In the genomic region with DNA sequence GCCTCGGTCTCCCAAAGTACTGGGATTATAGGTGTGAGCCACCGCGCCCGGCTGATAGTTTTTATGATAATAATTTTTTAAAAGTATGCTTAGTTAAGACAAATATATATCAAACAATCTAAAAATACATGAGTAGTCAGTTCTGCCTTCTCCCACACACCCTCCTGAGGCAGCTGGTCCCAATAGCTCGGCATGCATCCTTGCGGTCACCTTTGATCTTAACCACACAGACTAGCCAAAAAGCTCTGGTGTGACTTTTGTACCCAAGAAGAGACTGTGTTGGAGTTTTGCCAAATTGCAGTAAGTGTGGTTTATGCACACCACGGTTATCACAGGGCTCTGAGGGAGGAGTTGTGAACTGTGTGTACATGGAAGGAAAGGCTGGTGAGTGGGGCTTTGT, we compare ENCODE assay signal across 13 cellular contexts. TPM values are rescaled to one million over a fixed set of nuclear protein-coding genes. Genes with fewer than 3 reads are reported as not detected.
DNase-seq lines count a peak whose midpoint lies in the region; ATAC-seq, FAIRE-seq and TF ChIP-seq lines count a peak whose summit lies in the region.
"Had no signal": no experiment of that assay in that cellular context is flagged by ENCODE, and none has a peak within 500 bp of the region (broad histone marks: within the 10 kb centered on the region; RNA-seq: fewer than 3 reads in every experiment).

No MANE protein-coding gene starts in this region.

- H3K9me3 ChIP-seq in HepG2 (ENCODE audit: low read length): no peaks in the 10 kb centered on the region

- H3K79me2 ChIP-seq in HepG2 (ENCODE audit: insufficient read depth, low read length): no peaks in the 10 kb centered on the region

- no peak overlapping the region for H3K9ac ChIP-seq in HepG2 (ENCODE audit: insufficient read depth, low read depth, low read length)

- WGBS in HepG2 (ENCODE audit: low lambda C conversion rate): 6% methylated on average over 7 of the region's 7 CpGs

- peaks cover 49% of the 10 kb centered on the region for H3K4me1 ChIP-seq in HepG2 (ENCODE audit: insufficient read depth, low read length)

- TF ChIP-seq CTCF in HepG2 (CRISPR knock-in tag; IDR thresholded peaks at IDR 0.05): no peak

- CTCF ChIA-PET in HepG2 (lab: Yijun Ruan, JAX; ENCODE audit: low intra/inter-chr PET ratio, low total read pairs): interaction anchor here (0.7 kb wide), 1 partner anchor 56 kb away, joined by 3 read pairs; no protein-coding TSS in a partner anchor

- intact Hi-C loops in HepG2 (cut with micrococcal nuclease; ENCODE audit: unreplicated experiment): loop anchor here (1.0 to 10.0 kb wide), 2 partner anchors 43 to 60 kb away; partner anchors contain the start of gene CAVIN1

- BruUV-seq in HepG2 (replicated peaks; lab: Mats Ljungman, UMichigan): no TSS peak

- TF ChIP-seq EP300 in HepG2 (IDR thresholded peaks at IDR 0.05; ENCODE audit: low read depth in 2 of 2, low read length in 2 of 2): peak; percentile 6 to 88; a peak in 2 of 4 replicates
- peak; percentile 64; the same call in 1 of the 2 replicates for TF ChIP-seq EP300 in HepG2 (CRISPR knock-in tag; IDR thresholded peaks at IDR 0.05; ENCODE audit: borderline replicate concordance)

- no peak overlapping the region for H3K4me3 ChIP-seq in HepG2 (replicated peaks in 1 of 3; ENCODE audit: insufficient read depth in 1 of 3, low read depth in 2 of 3, low read length in 3 of 3)

- in situ Hi-C loops in HepG2 (cut with HindIII; ENCODE audit: extremely low pct_ligation_motif_present, low pct_unique_long_range_greater_than_20kb): no loop called here

- DNase-seq in RPMI7951 (ENCODE audit: low read depth) (peak; percentile 44), activated T-cell treated with anti-CD3 and anti-CD28 coated beads for 4 hours (peak; percentile 36), HepG2 (ENCODE audit: low spot score) (peak; percentile 99), amygdala (lab: John Stamatoyannopoulos, UW) (no peak), RPMI8226 (no peak)
- peak; percentile 23 to 54 for DNase-seq in stimulated activated CD8-positive, alpha-beta memory T cell treated with anti-CD3 and anti-CD28 coated beads, Interleukin-4, amount 100 ng/mL, for 4 hours (ENCODE audit: low read depth in 2 of 2, low spot score in 1 of 2)
- DNase-seq: HFFc6, NCI-H1694, occipital lobe had no signal

- peak; percentile 99 for FAIRE-seq in HepG2 (lab: Jason Lieb, UNC)
- FAIRE-seq: frontal cortex had no signal

- POLR2A ChIA-PET in HepG2 (lab: Yijun Ruan, JAX): interaction anchor here (0.6 to 3.3 kb wide), 8 partner anchors 25 to 62 kb away, joined by 3 to 10 read pairs (median 3); partner anchors contain the start of genes CAVIN1 and NAGLU

- H2AFZ ChIP-seq in HepG2 (ENCODE audit: low read length): no peak overlapping the region

- peak overlapping the region; percentile 54 for H3K4me2 ChIP-seq in HepG2 (ENCODE audit: low read depth, low read length)

- TF ChIP-seq RAD21 in HepG2 (CRISPR knock-in tag; IDR thresholded peaks at IDR 0.05): peak; percentile 29; the same call in 1 of the 2 replicates

- peaks cover 39 to 76% of the 10 kb centered on the region in 2 experiments for H3K36me3 ChIP-seq in HepG2 (replicated peaks in 1 of 2; ENCODE audit: control insufficient read depth in 1 of 2, insufficient read depth in 2 of 2, low read length in 2 of 2)

- no peaks in the 10 kb centered on the region for H4K20me1 ChIP-seq in HepG2 (ENCODE audit: insufficient read depth, low read length)

- peak overlapping the region; percentile 53 for H3K27ac ChIP-seq in HepG2 (ENCODE audit: extremely low read length, insufficient read depth, low read length)

- no peaks in the 10 kb centered on the region for H3K27me3 ChIP-seq in HepG2 (ENCODE audit: control insufficient read depth in 1 of 2, insufficient read depth in 2 of 2, low read length in 2 of 2)

- ATAC-seq in HepG2 (peak; percentile 96), HG03342 (IDR thresholded peaks at IDR 0.05; ENCODE audit: unreplicated experiment) (no peak), esophagus mucosa (no peak)
- ATAC-seq: WTC11 had no signal

- TF ChIP-seq POLR2A in HepG2 (IDR thresholded peaks at IDR 0.05; ENCODE audit: insufficient read depth in 1 of 2, low read depth in 2 of 2, low read length in 2 of 2): no peak

TF ChIP-seq in HepG2, 621 proteins besides CTCF, POLR2A, EP300 and RAD21 (continues in another document):
- TF ChIP-seq, protein P1, sequence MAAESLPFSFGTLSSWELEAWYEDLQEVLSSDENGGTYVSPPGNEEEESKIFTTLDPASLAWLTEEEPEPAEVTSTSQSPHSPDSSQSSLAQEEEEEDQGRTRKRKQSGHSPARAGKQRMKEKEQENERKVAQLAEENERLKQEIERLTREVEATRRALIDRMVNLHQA (CRISPR knock-in tag; IDR thresholded peaks at IDR 0.05): no peak
- peak in 1 of 2 experiments; percentile 50; a peak in 1 of 4 replicates for TF ChIP-seq NR2F1 (CRISPR knock-in tag; IDR thresholded peaks at IDR 0.05)

RNA-seq across cellular contexts. Expression of gene ATP6V0A1, which starts 25.6 kb away (rescaled TPM):
- 10.4 and 13.9 TPM in 2 replicates for total RNA-seq in RPMI7951 (2014; rRNA removed; shearing (Covaris generic))
- 15.9 and 27.9 TPM in 2 replicates for total RNA-seq in HepG2 (2016; rRNA removed; fragmentation: Illumina TruSeq; extraction: Trizol)
- 18.7 and 19.7 TPM in 2 replicates for total RNA-seq in HepG2 (2016; cell fraction: cytosol; rRNA removed; fragmentation: Illumina TruSeq; extraction: Trizol; ENCODE audit: low read depth)
- total RNA-seq in HepG2 (2016; cell fraction: insoluble cytoplasmic fraction; rRNA removed; fragmentation: Illumina TruSeq; extraction: Trizol): 11.1 and 28.3 TPM in 2 replicates
- total RNA-seq in HepG2 (2016; cell fraction: membrane; rRNA removed; fragmentation: Illumina TruSeq; extraction: Trizol): 8.0 and 9.2 TPM in 2 replicates
- total RNA-seq in HepG2 (2016; cell fraction: nucleus; rRNA removed; fragmentation: Illumina TruSeq; extraction: Trizol): 55.4 and 63.9 TPM in 2 replicates
- polyA plus RNA-seq in HepG2 (2011; rRNA removed): 54.1 and 59.7 TPM in 2 replicates
- 29.1 and 30.2 TPM in 2 replicates for polyA plus RNA-seq in HepG2 (2011; cell fraction: cytosol; rRNA removed)
- polyA plus RNA-seq in HepG2 (2011; cell fraction: nucleus; rRNA removed): 196 and 208 TPM in 2 replicates
- 32.3 and 37.4 TPM in 2 replicates for polyA plus RNA-seq in HepG2 (2012)
- polyA plus RNA-seq in HepG2 (2016; cell fraction: cytosol; fragmentation: Illumina TruSeq; extraction: Trizol; ENCODE audit: low read depth): 1.8 and 3.2 TPM in 2 replicates
- polyA plus RNA-seq in HepG2 (2016; cell fraction: insoluble cytoplasmic fraction; fragmentation: Illumina TruSeq; extraction: Trizol; ENCODE audit: low read depth): 9.4 and 10.0 TPM in 2 replicates
- polyA plus RNA-seq in HepG2 (2016; cell fraction: membrane; fragmentation: Illumina TruSeq; extraction: Trizol; ENCODE audit: low read depth): 6.0 and 6.9 TPM in 2 replicates
- polyA plus RNA-seq in HepG2 (2016; cell fraction: nucleus; fragmentation: Illumina TruSeq; extraction: Trizol; ENCODE audit: insufficient read depth, low read depth): 74.0 and 74.7 TPM in 2 replicates
- 143 and 163 TPM in 2 replicates for polyA minus RNA-seq in HepG2 (2011; rRNA and poly(A)+ RNA removed; ENCODE audit: low replicate concordance)
- 30.3 and 36.7 TPM in 2 replicates for polyA minus RNA-seq in HepG2 (2011; cell fraction: cytosol; rRNA and poly(A)+ RNA removed)
- 158 and 184 TPM in 2 replicates for polyA minus RNA-seq in HepG2 (2011; cell fraction: nucleus; rRNA and poly(A)+ RNA removed)
- total RNA-seq in esophagus mucosa: 40.1 TPM

RNA-seq across cellular contexts. Expression of gene NAGLU, which starts 51.7 kb away (rescaled TPM):
- 12.7 and 15.5 TPM in 2 replicates for total RNA-seq in RPMI7951 (2014; rRNA removed; shearing (Covaris generic))
- total RNA-seq in HepG2 (2016; rRNA removed; fragmentation: Illumina TruSeq; extraction: Trizol) (13.1 and 40.1 TPM in 2 replicates), esophagus mucosa (13.3 TPM)
- 11.7 and 11.8 TPM in 2 replicates for total RNA-seq in HepG2 (2016; cell fraction: cytosol; rRNA removed; fragmentation: Illumina TruSeq; extraction: Trizol; ENCODE audit: low read depth)
- 11.6 and 40.3 TPM in 2 replicates for total RNA-seq in HepG2 (2016; cell fraction: insoluble cytoplasmic fraction; rRNA removed; fragmentation: Illumina TruSeq; extraction: Trizol)
- 16.4 and 17.9 TPM in 2 replicates for total RNA-seq in HepG2 (2016; cell fraction: membrane; rRNA removed; fragmentation: Illumina TruSeq; extraction: Trizol)
- total RNA-seq in HepG2 (2016; cell fraction: nucleus; rRNA removed; fragmentation: Illumina TruSeq; extraction: Trizol): 46.8 and 52.2 TPM in 2 replicates
- polyA plus RNA-seq in HepG2 (2011; rRNA removed): 28.2 and 29.4 TPM in 2 replicates
- 19.2 and 36.3 TPM in 2 replicates for polyA plus RNA-seq in HepG2 (2011; cell fraction: cytosol; rRNA removed)
- polyA plus RNA-seq in HepG2 (2011; cell fraction: nucleus; rRNA removed): 76.6 and 98.9 TPM in 2 replicates
- 20.7 and 21.0 TPM in 2 replicates for polyA plus RNA-seq in HepG2 (2012)
- 8.0 and 8.6 TPM in 2 replicates for polyA plus RNA-seq in HepG2 (2016; cell fraction: cytosol; fragmentation: Illumina TruSeq; extraction: Trizol; ENCODE audit: low read depth)
- polyA plus RNA-seq in HepG2 (2016; cell fraction: insoluble cytoplasmic fraction; fragmentation: Illumina TruSeq; extraction: Trizol; ENCODE audit: low read depth): 12.0 and 16.4 TPM in 2 replicates
- polyA plus RNA-seq in HepG2 (2016; cell fraction: membrane; fragmentation: Illumina TruSeq; extraction: Trizol; ENCODE audit: low read depth): 11.8 and 12.2 TPM in 2 replicates
- 83.1 and 85.8 TPM in 2 replicates for polyA plus RNA-seq in HepG2 (2016; cell fraction: nucleus; fragmentation: Illumina TruSeq; extraction: Trizol; ENCODE audit: insufficient read depth, low read depth)
- 23.9 and 52.5 TPM in 2 replicates for polyA minus RNA-seq in HepG2 (2011; rRNA and poly(A)+ RNA removed; ENCODE audit: low replicate concordance)
- 17.1 and 17.5 TPM in 2 replicates for polyA minus RNA-seq in HepG2 (2011; cell fraction: cytosol; rRNA and poly(A)+ RNA removed)
- 31.7 and 32.4 TPM in 2 replicates for polyA minus RNA-seq in HepG2 (2011; cell fraction: nucleus; rRNA and poly(A)+ RNA removed)

Comparison
In these comparisons a context has a peak if more than half of its experiments do, and no peak if none do; other contexts are left out.
1. DNase-seq: peak in RPMI7951 (single experiment), activated T-cell treated with anti-CD3 and anti-CD28 coated beads for 4 hours (single experiment), HepG2 (single experiment) and stimulated activated CD8-positive, alpha-beta memory T cell treated with anti-CD3 and anti-CD28 coated beads, Interleukin-4, amount 100 ng/mL, for 4 hours (2 of 2); none in amygdala (0 of 56) and RPMI8226 (single experiment).